ENCODE assay signal across 14 cellular contexts in genomic region chr2:223058952-223059716, GRCh38. TPM values are rescaled to one million over a fixed set of nuclear protein-coding genes. Genes with fewer than 3 reads are reported as not detected.
DNase-seq lines count a peak whose midpoint lies in the region; ATAC-seq, FAIRE-seq and TF ChIP-seq lines count a peak whose summit lies in the region.
"Had no signal": no experiment of that assay in that cellular context is flagged by ENCODE, and none has a peak within 500 bp of the region (broad histone marks: within the 10 kb centered on the region; RNA-seq: fewer than 3 reads in every experiment).

No MANE protein-coding gene starts in this region.

- H3K9me3 ChIP-seq in pancreas: no peaks in the 10 kb centered on the region
- H3K9me3 ChIP-seq: ascending aorta had no signal

- TF ChIP-seq CTCF in chondrocyte (IDR thresholded peaks at IDR 0.05) (no peak), pancreas (IDR thresholded peaks at IDR 0.05) (no peak)

- peaks cover 87% of the 10 kb centered on the region for H3K4me1 Mint-ChIP-seq in chondrocyte (ENCODE audit: low read depth)
- no peaks in the 10 kb centered on the region for H3K4me1 Mint-ChIP-seq in activated CD4-positive, alpha-beta T cell treated with anti-CD3 and anti-CD28 coated beads, Interleukin-2, amount 10 ng/mL, durations not matched to agents 24 days and 14 days

- 51 to 53% methylated on average over 2 of the region's 2 CpGs for WGBS in pancreas, 2 donors

- H3K27ac ChIP-seq in pancreas: peak overlapping the region in 1 of 4 donors; percentile 33
- H3K27ac ChIP-seq: 22Rv1, ascending aorta had no signal

- H3K36me3 ChIP-seq in pancreas: no peaks in the 10 kb centered on the region
- H3K36me3 ChIP-seq: ascending aorta had no signal

- FAIRE-seq in pancreas (lab: Jason Lieb, UNC): no peak

- DNase-seq in DMS 273 (lab: John Stamatoyannopoulos, UW; ENCODE audit: unreplicated experiment) (peak; percentile 6), DMS 273 treated with DMSO at 0.1 percent for 48 hours (lab: John Stamatoyannopoulos, UW) (no peak), NCI-H2196 treated with DMSO at 0.1 percent for 48 hours (lab: John Stamatoyannopoulos, UW; ENCODE audit: unreplicated experiment) (peak; percentile 28), chondrocyte (ENCODE audit: low spot score) (no peak), pancreas (peak in 2 of 6 donors; percentile 58 to 60), head of caudate nucleus (no peak)
- no peak for DNase-seq in activated CD4-positive, alpha-beta T cell treated with anti-CD3 and anti-CD28 coated beads, Interleukin-2, amount 10 ng/mL, durations not matched to agents 24 days and 14 days
- DNase-seq: hypothalamus, mammary epithelial cell, NCI-H82, occipital lobe had no signal

- peaks cover 6 to 7% (median 6%) of the 10 kb centered on the region in 3 donors for H3K4me1 ChIP-seq in pancreas

- no peaks in the 10 kb centered on the region for H3K27me3 ChIP-seq in pancreas
- H3K27me3 ChIP-seq: ascending aorta had no signal

- no peaks in the 10 kb centered on the region for H3K27me3 Mint-ChIP-seq in chondrocyte (ENCODE audit: low read depth)
- no peaks in the 10 kb centered on the region for H3K27me3 Mint-ChIP-seq in activated CD4-positive, alpha-beta T cell treated with anti-CD3 and anti-CD28 coated beads, Interleukin-2, amount 10 ng/mL, durations not matched to agents 24 days and 14 days

- H3K4me3 Mint-ChIP-seq in chondrocyte (ENCODE audit: unreplicated experiment): no peak overlapping the region
- no peak overlapping the region for H3K4me3 Mint-ChIP-seq in activated CD4-positive, alpha-beta T cell treated with anti-CD3 and anti-CD28 coated beads, Interleukin-2, amount 10 ng/mL, durations not matched to agents 24 days and 14 days

- no peaks in the 10 kb centered on the region for H3K36me3 Mint-ChIP-seq in chondrocyte (ENCODE audit: low read depth)
- H3K36me3 Mint-ChIP-seq in activated CD4-positive, alpha-beta T cell treated with anti-CD3 and anti-CD28 coated beads, Interleukin-2, amount 10 ng/mL, durations not matched to agents 24 days and 14 days (ENCODE audit: low read depth): no peaks in the 10 kb centered on the region

- intact Hi-C loops in pancreas (cut with DNase I): no loop called here
- intact Hi-C loops in activated CD4-positive, alpha-beta T cell treated with anti-CD3 and anti-CD28 coated beads, Interleukin-2, amount 10 ng/mL, durations not matched to agents 24 days and 14 days (cut with micrococcal nuclease): no loop called here
- intact Hi-C loops in head of caudate nucleus (cut with DNase I): no loop called here

- no peaks in the 10 kb centered on the region for H3K9me3 Mint-ChIP-seq in chondrocyte (ENCODE audit: low read depth)
- no peaks in the 10 kb centered on the region for H3K9me3 Mint-ChIP-seq in activated CD4-positive, alpha-beta T cell treated with anti-CD3 and anti-CD28 coated beads, Interleukin-2, amount 10 ng/mL, durations not matched to agents 24 days and 14 days

- ATAC-seq in pancreas: peak; percentile 68 to 77 (median 71)
- ATAC-seq in GM21717 (IDR thresholded peaks at IDR 0.05; ENCODE audit: unreplicated experiment): no peak

- no peak overlapping the region for H3K4me3 ChIP-seq in pancreas
- H3K4me3 ChIP-seq: ascending aorta had no signal

- peak overlapping the region; percentile 90 for H3K27ac Mint-ChIP-seq in chondrocyte (ENCODE audit: unreplicated experiment)
- no peak overlapping the region for H3K27ac Mint-ChIP-seq in activated CD4-positive, alpha-beta T cell treated with anti-CD3 and anti-CD28 coated beads, Interleukin-2, amount 10 ng/mL, durations not matched to agents 24 days and 14 days

RNA-seq across cellular contexts. Expression of gene KCNE4, which starts 7.1 kb away (rescaled TPM):
- 7.4 to 23.2 TPM (median 22.3 TPM) in 3 replicates for total RNA-seq in chondrocyte
- total RNA-seq in pancreas: 10 to 100 TPM in 1 of 6 donors, 1 to 10 TPM in 4, under 1 TPM in 1; 0.75 to 25.2 (median 2.1) TPM
- 1 to 10 TPM; 1.9 to 2.8 TPM for polyA plus RNA-seq in pancreas
- total RNA-seq in activated CD4-positive, alpha-beta T cell treated with anti-CD3 and anti-CD28 coated beads, Interleukin-2, amount 10 ng/mL, durations not matched to agents 24 days and 14 days: not detected in 2 replicates

Comparison
In these comparisons a context has a peak if more than half of its experiments do, and no peak if none do; other contexts are left out.
1. DNase-seq: peak in DMS 273 (single experiment) and NCI-H2196 treated with DMSO at 0.1 percent for 48 hours (single experiment); none in DMS 273 treated with DMSO at 0.1 percent for 48 hours (single experiment), chondrocyte (single experiment), activated CD4-positive, alpha-beta T cell treated with anti-CD3 and anti-CD28 coated beads, Interleukin-2, amount 10 ng/mL, durations not matched to agents 24 days and 14 days (single experiment) and head of caudate nucleus (0 of 42).